ENCODE assay signal across 7 cellular contexts in genomic region chr1:24549210-24549609, GRCh38. TPM values are rescaled to one million over a fixed set of nuclear protein-coding genes. Genes with fewer than 3 reads are reported as not detected.
"Had no signal": no experiment of that assay in that cellular context is flagged by ENCODE, and none has a peak within 500 bp of the region (broad histone marks: within the 10 kb centered on the region; RNA-seq: fewer than 3 reads in every experiment).

No MANE protein-coding gene starts in this region.

RNA-seq across cellular contexts. Expression of gene NCMAP, which starts 6.7 kb away (rescaled TPM):
- total RNA-seq: activated CD4-positive, alpha-beta T cell treated with anti-CD3 and anti-CD28 coated beads, Interleukin-2, amount 10 ng/mL, durations not matched to agents 7 days and 5 days; activated T-helper 1 cell treated with anti-CD3 and anti-CD28 coated beads, Interleukin-12 subunit alpha, Interleukin-12 subunit beta, Interleukin-2, Interleukin-4 antibody, amounts not matched to agents 30 ng/mL and 10 ng/mL and 1 ng/mL, durations not matched to agents 14 hours and 24 hours and 36 hours; astrocyte; cardiac septum; MCF 10A; T-helper 1 cell treated with Interleukin-12 subunit alpha and Interleukin-12 subunit beta and Interleukin-4 antibody, amounts not matched to agents 30 ng/mL and 1 ng/mL, for 36 hours; T-helper 2 cell treated with Interferon-gamma antibody and Interleukin-4, amounts not matched to agents 100 ng/mL and 5 ng/mL, for 36 hours had no signal
